In the genomic region with DNA sequence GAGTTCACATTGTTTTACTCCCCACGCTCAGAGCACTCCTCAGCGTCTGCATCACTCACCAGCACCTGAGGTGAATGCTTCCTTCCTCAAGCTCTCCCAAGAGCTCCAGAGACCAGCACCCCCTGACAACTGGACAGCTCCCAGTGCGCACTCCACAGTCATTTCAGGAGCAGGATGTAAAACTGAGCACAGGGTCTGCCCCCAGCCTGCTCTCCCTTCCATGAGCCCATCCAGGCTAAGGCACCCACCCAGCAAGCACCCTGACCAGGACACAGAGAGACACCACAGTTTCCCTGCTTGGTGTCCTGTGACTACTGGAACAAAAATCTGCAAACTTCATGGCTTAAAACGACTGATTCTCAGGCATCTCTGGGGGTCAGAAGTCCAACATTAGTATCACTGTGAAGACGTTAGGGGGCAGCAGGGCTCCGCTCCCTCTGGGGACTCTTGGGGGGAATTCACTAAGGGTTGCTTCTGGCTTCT, we compare ENCODE assay signal across 10 cellular contexts. TPM values are rescaled to one million over a fixed set of nuclear protein-coding genes. Genes with fewer than 3 reads are reported as not detected.
DNase-seq lines count a peak whose midpoint lies in the region; ATAC-seq and TF ChIP-seq lines count a peak whose summit lies in the region.
"Had no signal": no experiment of that assay in that cellular context is flagged by ENCODE, and none has a peak within 500 bp of the region (broad histone marks: within the 10 kb centered on the region; RNA-seq: fewer than 3 reads in every experiment).

No MANE protein-coding gene starts in this region.

- WGBS in right cardiac atrium, result 21% methylated on average over 6 of the region's 6 CpGs

- H3K9me3 ChIP-seq in right cardiac atrium (ENCODE audit: control insufficient read depth, low read length) (peaks cover under 1% of the 10 kb centered on the region), left ventricle myocardium inferior (replicated peaks) (peaks cover 6% of the 10 kb centered on the region), RWPE2 (ENCODE audit: severe bottlenecking) (no peaks in the 10 kb centered on the region)

- no peak overlapping the region for H3K27ac ChIP-seq in right cardiac atrium (ENCODE audit: low read length)
- no peak overlapping the region for H3K27ac ChIP-seq in left ventricle myocardium inferior (replicated peaks)
- H3K27ac ChIP-seq in RWPE2 (ENCODE audit: poor library complexity, severe bottlenecking), result no peak overlapping the region
- no peak overlapping the region for H3K27ac ChIP-seq in foreskin keratinocyte

- H3K4me1 ChIP-seq in right cardiac atrium (ENCODE audit: control insufficient read depth, insufficient read depth, low read length), result no peaks in the 10 kb centered on the region
- peaks cover 9% of the 10 kb centered on the region for H3K4me1 ChIP-seq in left ventricle myocardium inferior
- no peaks in the 10 kb centered on the region for H3K4me1 ChIP-seq in RWPE2 (ENCODE audit: insufficient read depth, poor library complexity, severe bottlenecking)
- no peaks in the 10 kb centered on the region for H3K4me1 ChIP-seq in foreskin keratinocyte

- intact Hi-C loops in right cardiac atrium (cut with DNase I), result no loop called here
- intact Hi-C loops in left ventricle myocardium inferior (cut with micrococcal nuclease), result no loop called here

- TF ChIP-seq CTCF in left ventricle myocardium inferior (IDR thresholded peaks at IDR 0.05; ENCODE audit: borderline replicate concordance) (no peak), RWPE2 (IDR thresholded peaks at IDR 0.05; ENCODE audit: poor library complexity, severe bottlenecking) (no peak), foreskin keratinocyte (conservative IDR thresholded peaks at IDR 0.05) (no peak)

- H3K27me3 ChIP-seq in right cardiac atrium (ENCODE audit: control insufficient read depth, insufficient read depth), result no peaks in the 10 kb centered on the region
- peaks cover 19% of the 10 kb centered on the region for H3K27me3 ChIP-seq in left ventricle myocardium inferior (ENCODE audit: low read depth)
- no peaks in the 10 kb centered on the region for H3K27me3 ChIP-seq in RWPE2 (ENCODE audit: insufficient read depth, poor library complexity, severe bottlenecking)
- H3K27me3 ChIP-seq in foreskin keratinocyte, result no peaks in the 10 kb centered on the region

- H3K4me3 ChIP-seq in right cardiac atrium (ENCODE audit: low read length) (no peak overlapping the region), left ventricle myocardium inferior (no peak overlapping the region), RWPE2 (ENCODE audit: severe bottlenecking) (no peak overlapping the region)

- H3K36me3 ChIP-seq in left ventricle myocardium inferior (no peaks in the 10 kb centered on the region), RWPE2 (ENCODE audit: low read depth) (no peaks in the 10 kb centered on the region)

- no peak for DNase-seq in right cardiac atrium
- DNase-seq in left ventricle myocardium inferior, result no peak
- DNase-seq in RWPE2 (ENCODE audit: low spot score), result no peak
- peak in 1 of 2 donors; percentile 36 for DNase-seq in foreskin keratinocyte
- no peak for DNase-seq in NCI-H2029 (lab: John Stamatoyannopoulos, UW)
- DNase-seq in NCI-H1105 treated with DMSO at 0.1 percent for 48 hours (lab: John Stamatoyannopoulos, UW), result no peak
- no peak for DNase-seq in stimulated activated CD4-positive, alpha-beta T cell treated with anti-CD3 and anti-CD28 coated beads, Interleukin-1b, Interleukin-23, amount 100 ng/mL, for 48 hours
- DNase-seq: activated CD4-positive, alpha-beta T cell treated with anti-CD3 and anti-CD28 coated beads for 1 hour had no signal

- ATAC-seq in right cardiac atrium (peak; percentile 29 to 32), RWPE2 (ENCODE audit: low read depth) (peak; percentile 79), foreskin keratinocyte (peak; percentile 65), HG02571 (IDR thresholded peaks at IDR 0.05; ENCODE audit: unreplicated experiment) (no peak)

RNA-seq across cellular contexts. Expression of a gene that starts 3.3 kb away (rescaled TPM):
- total RNA-seq in right cardiac atrium (under 1 TPM in 1 of 4 donors, not detected in 3; 0.94 TPM), left ventricle myocardium inferior (1.6 TPM), foreskin keratinocyte (not detected in 2 replicates)
- polyA plus RNA-seq in right cardiac atrium (1.2 TPM), foreskin keratinocyte (not detected in 2 replicates)
- total RNA-seq: glomerular endothelial cell had no signal

RNA-seq across cellular contexts. Expression of a gene that starts 24.6 kb away (rescaled TPM):
- total RNA-seq in right cardiac atrium (not detected), left ventricle myocardium inferior (not detected), foreskin keratinocyte (not detected in 2 replicates)
- polyA plus RNA-seq in right cardiac atrium (not detected), foreskin keratinocyte (not detected in 2 replicates)
- total RNA-seq: glomerular endothelial cell had no signal

RNA-seq across cellular contexts. Expression of a gene that starts 36.8 kb away (rescaled TPM):
- total RNA-seq in right cardiac atrium (not detected), left ventricle myocardium inferior (not detected), foreskin keratinocyte (not detected in 2 replicates)
- polyA plus RNA-seq in right cardiac atrium (not detected), foreskin keratinocyte (not detected in 2 replicates)
- total RNA-seq: glomerular endothelial cell had no signal

RNA-seq across cellular contexts. Expression of a gene that starts 53.6 kb away (rescaled TPM):
- total RNA-seq in right cardiac atrium (not detected), left ventricle myocardium inferior (not detected), foreskin keratinocyte (not detected in 2 replicates)
- polyA plus RNA-seq in right cardiac atrium (not detected), foreskin keratinocyte (not detected in 2 replicates)
- total RNA-seq: glomerular endothelial cell had no signal

RNA-seq across cellular contexts. Expression of a gene that starts 55.3 kb away (rescaled TPM):
- total RNA-seq in right cardiac atrium (not detected), left ventricle myocardium inferior (not detected), foreskin keratinocyte (not detected in 2 replicates)
- polyA plus RNA-seq in right cardiac atrium (not detected), foreskin keratinocyte (not detected in 2 replicates)
- total RNA-seq: glomerular endothelial cell had no signal
